ENCODE assay signal across 28 cellular contexts in the genomic region with DNA sequence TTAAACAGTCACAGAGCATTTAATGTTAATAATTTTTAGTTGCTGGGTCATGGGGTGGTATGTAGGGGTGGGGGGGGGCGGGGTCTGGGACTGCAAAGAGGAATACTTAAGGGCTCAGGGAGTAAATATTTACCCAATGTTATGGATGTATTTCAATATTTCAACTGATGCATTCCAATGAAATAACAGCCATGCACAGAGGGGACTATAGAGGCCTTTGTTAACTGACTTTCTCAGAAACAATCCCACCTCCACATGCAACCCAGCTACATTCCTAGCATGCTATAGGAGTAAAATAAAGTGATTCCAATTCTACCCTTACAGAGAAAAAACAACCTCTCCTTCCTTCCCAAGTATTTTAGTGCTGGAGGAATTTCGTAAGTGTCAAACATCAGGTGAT.
"Had no signal": no experiment of that assay in that cellular context is flagged by ENCODE, and none has a peak within 500 bp of the region (broad histone marks: within the 10 kb centered on the region; RNA-seq: fewer than 3 reads in every experiment).

No MANE protein-coding gene starts in this region.

- DNase-seq: activated CD4-positive, alpha-beta T cell treated with anti-CD3 and anti-CD28 coated beads for 1 hour; activated CD4-positive, alpha-beta T cell treated with anti-CD3 and anti-CD28 coated beads, Interleukin-2, amount 50 U/mL, for 1 hour; activated CD8-positive, alpha-beta T cell treated with anti-CD3 and anti-CD28 coated beads for 36 hours; activated T-cell treated with anti-CD3 and anti-CD28 coated beads, Interleukin-2, amount 50 U/mL, for 4 hours; dermis blood vessel endothelial cell; effector CD4-positive, alpha-beta T cell; foreskin keratinocyte; left ventricle myocardium superior; midbrain; naive thymus-derived CD4-positive, alpha-beta T cell; posterior cingulate gyrus; stimulated activated CD4-positive, alpha-beta T cell treated with anti-CD3 and anti-CD28 coated beads, Interleukin-12 subunit alpha, Interleukin-12 subunit beta, amount 100 ng/mL, for 4 hours; stimulated activated CD4-positive, alpha-beta T cell treated with anti-CD3 and anti-CD28 coated beads, Interleukin-4, amount 100 ng/mL, for 1 hour; stimulated activated naive CD8-positive, alpha-beta T cell treated with anti-CD3 and anti-CD28 coated beads, Interleukin-15, Interleukin-2, amounts not matched to agents 100 U/mL and 50 U/mL, for 24 hours; T-helper 17 cell; T1000; trophoblast cell; uterus had no signal

- H3K27ac ChIP-seq: esophagus muscularis mucosa, foreskin keratinocyte, skin epidermis, thoracic aorta, uterus had no signal

- H3K4me3 ChIP-seq: esophagus muscularis mucosa, skin epidermis, thoracic aorta, uterus had no signal

- H3K4me3 Mint-ChIP-seq: activated CD8-positive, alpha-beta T cell treated with anti-CD3 and anti-CD28 coated beads for 36 hours; activated naive CD4-positive, alpha-beta T cell treated with anti-CD3 and anti-CD28 coated beads, Interleukin-2, amount 50 U/mL, for 24 hours; activated T-cell treated with anti-CD3 and anti-CD28 coated beads, Interleukin-2, amount 50 U/mL, for 4 hours; central memory CD8-positive, alpha-beta T cell; naive thymus-derived CD4-positive, alpha-beta T cell; T-helper 17 cell had no signal

- H3K4me1 ChIP-seq: esophagus muscularis mucosa, foreskin keratinocyte, uterus had no signal

- ATAC-seq: activated CD8-positive, alpha-beta T cell treated with anti-CD3 and anti-CD28 coated beads for 36 hours; activated T-cell treated with anti-CD3 and anti-CD28 coated beads, Interleukin-2, amount 50 U/mL, for 4 hours; foreskin keratinocyte; left ventricle myocardium superior; naive thymus-derived CD4-positive, alpha-beta T cell; sciatic nerve; stimulated activated naive CD8-positive, alpha-beta T cell treated with anti-CD3 and anti-CD28 coated beads, Interleukin-15, Interleukin-2, amounts not matched to agents 100 U/mL and 50 U/mL, for 24 hours; T-helper 17 cell had no signal

- FAIRE-seq: bronchial epithelial cell, colon, islet of Langerhans had no signal

- H3K27me3 Mint-ChIP-seq: activated CD8-positive, alpha-beta T cell treated with anti-CD3 and anti-CD28 coated beads for 36 hours; activated naive CD4-positive, alpha-beta T cell treated with anti-CD3 and anti-CD28 coated beads, Interleukin-2, amount 50 U/mL, for 24 hours; central memory CD8-positive, alpha-beta T cell; naive thymus-derived CD4-positive, alpha-beta T cell; T-helper 17 cell had no signal

- H3K4me1 Mint-ChIP-seq: activated naive CD4-positive, alpha-beta T cell treated with anti-CD3 and anti-CD28 coated beads, Interleukin-2, amount 50 U/mL, for 24 hours; central memory CD8-positive, alpha-beta T cell; naive thymus-derived CD4-positive, alpha-beta T cell; T-helper 17 cell had no signal

- H3K9me3 Mint-ChIP-seq: activated CD8-positive, alpha-beta T cell treated with anti-CD3 and anti-CD28 coated beads for 36 hours; activated naive CD4-positive, alpha-beta T cell treated with anti-CD3 and anti-CD28 coated beads, Interleukin-2, amount 50 U/mL, for 24 hours; activated T-cell treated with anti-CD3 and anti-CD28 coated beads, Interleukin-2, amount 50 U/mL, for 4 hours; activated T-helper 2 cell treated with anti-CD3 and anti-CD28 coated beads, Interferon-gamma antibody, Interleukin-2, Interleukin-4, amounts not matched to agents 10 μg/mL and 5 μg/mL and 100 μg/mL, durations not matched to agents 14 hours and 24 hours and 36 hours; central memory CD8-positive, alpha-beta T cell; naive thymus-derived CD4-positive, alpha-beta T cell had no signal

- H3K27ac Mint-ChIP-seq: activated CD8-positive, alpha-beta T cell treated with anti-CD3 and anti-CD28 coated beads for 36 hours; activated naive CD4-positive, alpha-beta T cell treated with anti-CD3 and anti-CD28 coated beads, Interleukin-2, amount 50 U/mL, for 24 hours; activated T-helper 2 cell treated with anti-CD3 and anti-CD28 coated beads, Interferon-gamma antibody, Interleukin-2, Interleukin-4, amounts not matched to agents 10 μg/mL and 5 μg/mL and 100 μg/mL, durations not matched to agents 14 hours and 24 hours and 36 hours; T-helper 17 cell had no signal

- H3K27me3 ChIP-seq: esophagus muscularis mucosa, foreskin keratinocyte, uterus had no signal

- H3K9me3 ChIP-seq: esophagus muscularis mucosa, thoracic aorta, uterus had no signal

- H3K36me3 ChIP-seq: uterus had no signal
